1 cellular context compared by ENCODE assay signal in the genomic region with DNA sequence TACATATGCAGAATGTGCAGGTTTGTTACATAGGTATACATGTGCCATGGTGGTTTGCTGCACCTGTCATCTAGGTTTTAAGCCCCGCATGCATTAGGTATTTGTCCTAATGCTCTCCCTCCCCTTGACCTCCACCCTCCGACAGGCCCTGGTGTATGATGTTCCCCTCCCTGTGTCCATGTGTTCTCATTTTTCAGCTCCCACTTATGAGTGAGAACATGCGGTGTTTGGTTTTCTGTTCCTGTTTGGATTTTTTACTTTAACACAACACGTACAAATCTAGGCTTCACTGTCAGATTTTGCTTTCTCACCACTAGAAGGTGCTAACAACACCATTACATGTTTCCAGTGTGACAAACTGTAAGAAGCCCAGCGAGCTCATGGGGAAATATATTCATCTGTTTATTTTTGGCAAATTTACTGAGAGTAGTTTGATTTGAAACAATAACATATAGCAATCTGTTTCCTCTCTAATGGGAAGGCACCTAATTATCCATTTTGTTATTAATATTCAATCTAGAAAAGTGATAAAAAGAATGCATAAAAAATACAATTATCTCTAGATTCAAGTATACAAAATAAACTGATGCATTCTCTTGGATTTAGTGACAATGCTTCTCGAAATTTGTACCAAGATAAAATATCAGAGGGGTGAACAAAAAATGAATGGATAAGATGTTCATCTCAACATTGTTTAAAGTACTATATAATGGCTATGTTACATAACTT.
TF ChIP-seq lines count a peak whose summit lies in the region.

No MANE protein-coding gene starts in this region.

TF ChIP-seq in GM12878, 131 proteins besides CTCF, POLR2A, EP300 and RAD21 (continued from another document and continues in another):
- TF ChIP-seq NR2C2 (IDR thresholded peaks at IDR 0.05; ENCODE audit: borderline replicate concordance, control insufficient read depth, insufficient read length, low read depth) (no peak), YY1 (IDR thresholded peaks at IDR 0.05; ENCODE audit: low read depth, low read length) (peak; percentile 36; the same call in 1 of the 2 replicates), NR2F1 (conservative IDR thresholded peaks at IDR 0.05) (no peak), ZNF217 (IDR thresholded peaks at IDR 0.05) (no peak), KLF5 (IDR thresholded peaks at IDR 0.05; ENCODE audit: partially characterized antibody) (no peak), PAX5 (IDR thresholded peaks at IDR 0.05; ENCODE audit: borderline replicate concordance, low read depth, low read length) (no peak), NR2C1 (IDR thresholded peaks at IDR 0.05) (no peak), SIX5 (IDR thresholded peaks at IDR 0.05; ENCODE audit: low read depth, low read length, severe bottlenecking) (no peak), MTA2 (IDR thresholded peaks at IDR 0.05; ENCODE audit: low read depth) (0 out of 2 replicates have a peak, but pooled peaks have one; percentile 15), ZZZ3 (IDR thresholded peaks at IDR 0.05; ENCODE audit: control insufficient read depth, insufficient read length, low read depth) (no peak), BRCA1 (IDR thresholded peaks at IDR 0.05; ENCODE audit: low read depth, low read length) (no peak), TARDBP (IDR thresholded peaks at IDR 0.05; ENCODE audit: borderline replicate concordance) (no peak), JUND (IDR thresholded peaks at IDR 0.05; ENCODE audit: low read depth, low read length) (no peak), EZH2 (IDR thresholded peaks at IDR 0.05; ENCODE audit: borderline replicate concordance, control insufficient read depth, low read depth, low read length) (no peak), CREB1 (IDR thresholded peaks at IDR 0.05; ENCODE audit: low read depth) (no peak), SP1 (IDR thresholded peaks at IDR 0.05; ENCODE audit: low read depth, low read length) (no peak), JUNB (IDR thresholded peaks at IDR 0.05) (no peak), GABPA (IDR thresholded peaks at IDR 0.05; ENCODE audit: low read depth) (no peak), ASH2L (IDR thresholded peaks at IDR 0.05; ENCODE audit: borderline replicate concordance, low read depth) (no peak), MYC (IDR thresholded peaks at IDR 0.05; ENCODE audit: insufficient read depth, insufficient read length, insufficient replicate concordance, low read length, severe bottlenecking) (no peak), NBN (IDR thresholded peaks at IDR 0.05) (peak; percentile 69), RUNX3 (IDR thresholded peaks at IDR 0.05; ENCODE audit: low read length) (0 out of 2 replicates have a peak, but pooled peaks have one; percentile 36), SRF (IDR thresholded peaks at IDR 0.05; ENCODE audit: low read depth in 2 of 2, low read length in 2 of 2) (no peak), ZNF622 (IDR thresholded peaks at IDR 0.05) (no peak), ZNF207 (IDR thresholded peaks at IDR 0.05; ENCODE audit: borderline replicate concordance) (no peak), CHD2 (IDR thresholded peaks at IDR 0.05; ENCODE audit: borderline replicate concordance, low read depth, low read length) (no peak), BCL11A (IDR thresholded peaks at IDR 0.05; ENCODE audit: low read depth, low read length) (no peak), EGR1 (IDR thresholded peaks at IDR 0.05; ENCODE audit: borderline replicate concordance in 1 of 2, low read depth in 2 of 2, low read length in 2 of 2) (no peak), RELA (IDR thresholded peaks at IDR 0.05; ENCODE audit: borderline replicate concordance, partially characterized antibody) (no peak), HCFC1 (IDR thresholded peaks at IDR 0.05; ENCODE audit: low read length) (no peak), SMC3 (IDR thresholded peaks at IDR 0.05; ENCODE audit: borderline replicate concordance, low read length) (peak; percentile 78), CBX3 (IDR thresholded peaks at IDR 0.05; ENCODE audit: borderline replicate concordance, low read depth) (no peak), CBFB (IDR thresholded peaks at IDR 0.05; ENCODE audit: low read depth) (no peak)
- TF ChIP-seq, protein P1, sequence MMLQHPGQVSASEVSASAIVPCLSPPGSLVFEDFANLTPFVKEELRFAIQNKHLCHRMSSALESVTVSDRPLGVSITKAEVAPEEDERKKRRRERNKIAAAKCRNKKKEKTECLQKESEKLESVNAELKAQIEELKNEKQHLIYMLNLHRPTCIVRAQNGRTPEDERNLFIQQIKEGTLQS (IDR thresholded peaks at IDR 0.05; ENCODE audit: borderline replicate concordance, extremely low read depth, low read depth, low read length) = no peak
- TF ChIP-seq, protein P2, sequence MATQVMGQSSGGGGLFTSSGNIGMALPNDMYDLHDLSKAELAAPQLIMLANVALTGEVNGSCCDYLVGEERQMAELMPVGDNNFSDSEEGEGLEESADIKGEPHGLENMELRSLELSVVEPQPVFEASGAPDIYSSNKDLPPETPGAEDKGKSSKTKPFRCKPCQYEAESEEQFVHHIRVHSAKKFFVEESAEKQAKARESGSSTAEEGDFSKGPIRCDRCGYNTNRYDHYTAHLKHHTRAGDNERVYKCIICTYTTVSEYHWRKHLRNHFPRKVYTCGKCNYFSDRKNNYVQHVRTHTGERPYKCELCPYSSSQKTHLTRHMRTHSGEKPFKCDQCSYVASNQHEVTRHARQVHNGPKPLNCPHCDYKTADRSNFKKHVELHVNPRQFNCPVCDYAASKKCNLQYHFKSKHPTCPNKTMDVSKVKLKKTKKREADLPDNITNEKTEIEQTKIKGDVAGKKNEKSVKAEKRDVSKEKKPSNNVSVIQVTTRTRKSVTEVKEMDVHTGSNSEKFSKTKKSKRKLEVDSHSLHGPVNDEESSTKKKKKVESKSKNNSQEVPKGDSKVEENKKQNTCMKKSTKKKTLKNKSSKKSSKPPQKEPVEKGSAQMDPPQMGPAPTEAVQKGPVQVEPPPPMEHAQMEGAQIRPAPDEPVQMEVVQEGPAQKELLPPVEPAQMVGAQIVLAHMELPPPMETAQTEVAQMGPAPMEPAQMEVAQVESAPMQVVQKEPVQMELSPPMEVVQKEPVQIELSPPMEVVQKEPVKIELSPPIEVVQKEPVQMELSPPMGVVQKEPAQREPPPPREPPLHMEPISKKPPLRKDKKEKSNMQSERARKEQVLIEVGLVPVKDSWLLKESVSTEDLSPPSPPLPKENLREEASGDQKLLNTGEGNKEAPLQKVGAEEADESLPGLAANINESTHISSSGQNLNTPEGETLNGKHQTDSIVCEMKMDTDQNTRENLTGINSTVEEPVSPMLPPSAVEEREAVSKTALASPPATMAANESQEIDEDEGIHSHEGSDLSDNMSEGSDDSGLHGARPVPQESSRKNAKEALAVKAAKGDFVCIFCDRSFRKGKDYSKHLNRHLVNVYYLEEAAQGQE (IDR thresholded peaks at IDR 0.05; ENCODE audit: low read depth, low read length) = no peak
- TF ChIP-seq, protein P3, sequence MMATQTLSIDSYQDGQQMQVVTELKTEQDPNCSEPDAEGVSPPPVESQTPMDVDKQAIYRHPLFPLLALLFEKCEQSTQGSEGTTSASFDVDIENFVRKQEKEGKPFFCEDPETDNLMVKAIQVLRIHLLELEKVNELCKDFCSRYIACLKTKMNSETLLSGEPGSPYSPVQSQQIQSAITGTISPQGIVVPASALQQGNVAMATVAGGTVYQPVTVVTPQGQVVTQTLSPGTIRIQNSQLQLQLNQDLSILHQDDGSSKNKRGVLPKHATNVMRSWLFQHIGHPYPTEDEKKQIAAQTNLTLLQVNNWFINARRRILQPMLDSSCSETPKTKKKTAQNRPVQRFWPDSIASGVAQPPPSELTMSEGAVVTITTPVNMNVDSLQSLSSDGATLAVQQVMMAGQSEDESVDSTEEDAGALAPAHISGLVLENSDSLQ (IDR thresholded peaks at IDR 0.05) = peak; percentile 65
- TF ChIP-seq, protein P4, sequence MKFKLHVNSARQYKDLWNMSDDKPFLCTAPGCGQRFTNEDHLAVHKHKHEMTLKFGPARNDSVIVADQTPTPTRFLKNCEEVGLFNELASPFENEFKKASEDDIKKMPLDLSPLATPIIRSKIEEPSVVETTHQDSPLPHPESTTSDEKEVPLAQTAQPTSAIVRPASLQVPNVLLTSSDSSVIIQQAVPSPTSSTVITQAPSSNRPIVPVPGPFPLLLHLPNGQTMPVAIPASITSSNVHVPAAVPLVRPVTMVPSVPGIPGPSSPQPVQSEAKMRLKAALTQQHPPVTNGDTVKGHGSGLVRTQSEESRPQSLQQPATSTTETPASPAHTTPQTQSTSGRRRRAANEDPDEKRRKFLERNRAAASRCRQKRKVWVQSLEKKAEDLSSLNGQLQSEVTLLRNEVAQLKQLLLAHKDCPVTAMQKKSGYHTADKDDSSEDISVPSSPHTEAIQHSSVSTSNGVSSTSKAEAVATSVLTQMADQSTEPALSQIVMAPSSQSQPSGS (IDR thresholded peaks at IDR 0.05; ENCODE audit: low read length) = no peak; the same call in 1 of the 2 replicates
- TF ChIP-seq, protein P5, sequence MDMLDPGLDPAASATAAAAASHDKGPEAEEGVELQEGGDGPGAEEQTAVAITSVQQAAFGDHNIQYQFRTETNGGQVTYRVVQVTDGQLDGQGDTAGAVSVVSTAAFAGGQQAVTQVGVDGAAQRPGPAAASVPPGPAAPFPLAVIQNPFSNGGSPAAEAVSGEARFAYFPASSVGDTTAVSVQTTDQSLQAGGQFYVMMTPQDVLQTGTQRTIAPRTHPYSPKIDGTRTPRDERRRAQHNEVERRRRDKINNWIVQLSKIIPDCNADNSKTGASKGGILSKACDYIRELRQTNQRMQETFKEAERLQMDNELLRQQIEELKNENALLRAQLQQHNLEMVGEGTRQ (IDR thresholded peaks at IDR 0.05; ENCODE audit: borderline replicate concordance, low read depth, low read length) = no peak
- TF ChIP-seq, protein P6, sequence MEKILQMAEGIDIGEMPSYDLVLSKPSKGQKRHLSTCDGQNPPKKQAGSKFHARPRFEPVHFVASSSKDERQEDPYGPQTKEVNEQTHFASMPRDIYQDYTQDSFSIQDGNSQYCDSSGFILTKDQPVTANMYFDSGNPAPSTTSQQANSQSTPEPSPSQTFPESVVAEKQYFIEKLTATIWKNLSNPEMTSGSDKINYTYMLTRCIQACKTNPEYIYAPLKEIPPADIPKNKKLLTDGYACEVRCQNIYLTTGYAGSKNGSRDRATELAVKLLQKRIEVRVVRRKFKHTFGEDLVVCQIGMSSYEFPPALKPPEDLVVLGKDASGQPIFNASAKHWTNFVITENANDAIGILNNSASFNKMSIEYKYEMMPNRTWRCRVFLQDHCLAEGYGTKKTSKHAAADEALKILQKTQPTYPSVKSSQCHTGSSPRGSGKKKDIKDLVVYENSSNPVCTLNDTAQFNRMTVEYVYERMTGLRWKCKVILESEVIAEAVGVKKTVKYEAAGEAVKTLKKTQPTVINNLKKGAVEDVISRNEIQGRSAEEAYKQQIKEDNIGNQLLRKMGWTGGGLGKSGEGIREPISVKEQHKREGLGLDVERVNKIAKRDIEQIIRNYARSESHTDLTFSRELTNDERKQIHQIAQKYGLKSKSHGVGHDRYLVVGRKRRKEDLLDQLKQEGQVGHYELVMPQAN (conservative IDR thresholded peaks at IDR 0.05) = no peak
- TF ChIP-seq, protein P7, sequence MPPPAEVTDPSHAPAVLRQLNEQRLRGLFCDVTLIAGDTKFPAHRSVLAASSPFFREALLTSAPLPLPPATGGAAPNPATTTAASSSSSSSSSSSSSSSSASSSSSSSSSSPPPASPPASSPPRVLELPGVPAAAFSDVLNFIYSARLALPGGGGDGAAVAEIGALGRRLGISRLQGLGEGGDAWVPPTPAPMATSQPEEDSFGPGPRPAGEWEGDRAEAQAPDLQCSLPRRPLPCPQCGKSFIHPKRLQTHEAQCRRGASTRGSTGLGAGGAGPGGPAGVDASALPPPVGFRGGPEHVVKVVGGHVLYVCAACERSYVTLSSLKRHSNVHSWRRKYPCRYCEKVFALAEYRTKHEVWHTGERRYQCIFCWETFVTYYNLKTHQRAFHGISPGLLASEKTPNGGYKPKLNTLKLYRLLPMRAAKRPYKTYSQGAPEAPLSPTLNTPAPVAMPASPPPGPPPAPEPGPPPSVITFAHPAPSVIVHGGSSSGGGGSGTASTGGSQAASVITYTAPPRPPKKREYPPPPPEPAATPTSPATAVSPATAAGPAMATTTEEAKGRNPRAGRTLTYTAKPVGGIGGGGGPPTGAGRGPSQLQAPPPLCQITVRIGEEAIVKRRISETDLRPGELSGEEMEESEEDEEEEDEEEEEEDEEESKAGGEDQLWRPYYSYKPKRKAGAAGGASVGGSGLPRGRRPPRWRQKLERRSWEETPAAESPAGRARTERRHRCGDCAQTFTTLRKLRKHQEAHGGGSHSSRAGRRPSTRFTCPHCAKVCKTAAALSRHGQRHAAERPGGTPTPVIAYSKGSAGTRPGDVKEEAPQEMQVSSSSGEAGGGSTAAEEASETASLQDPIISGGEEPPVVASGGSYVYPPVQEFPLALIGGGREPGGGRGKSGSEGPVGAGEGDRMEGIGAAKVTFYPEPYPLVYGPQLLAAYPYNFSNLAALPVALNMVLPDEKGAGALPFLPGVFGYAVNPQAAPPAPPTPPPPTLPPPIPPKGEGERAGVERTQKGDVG (CRISPR knock-in tag; IDR thresholded peaks at IDR 0.05) = no peak
- TF ChIP-seq, protein P8, sequence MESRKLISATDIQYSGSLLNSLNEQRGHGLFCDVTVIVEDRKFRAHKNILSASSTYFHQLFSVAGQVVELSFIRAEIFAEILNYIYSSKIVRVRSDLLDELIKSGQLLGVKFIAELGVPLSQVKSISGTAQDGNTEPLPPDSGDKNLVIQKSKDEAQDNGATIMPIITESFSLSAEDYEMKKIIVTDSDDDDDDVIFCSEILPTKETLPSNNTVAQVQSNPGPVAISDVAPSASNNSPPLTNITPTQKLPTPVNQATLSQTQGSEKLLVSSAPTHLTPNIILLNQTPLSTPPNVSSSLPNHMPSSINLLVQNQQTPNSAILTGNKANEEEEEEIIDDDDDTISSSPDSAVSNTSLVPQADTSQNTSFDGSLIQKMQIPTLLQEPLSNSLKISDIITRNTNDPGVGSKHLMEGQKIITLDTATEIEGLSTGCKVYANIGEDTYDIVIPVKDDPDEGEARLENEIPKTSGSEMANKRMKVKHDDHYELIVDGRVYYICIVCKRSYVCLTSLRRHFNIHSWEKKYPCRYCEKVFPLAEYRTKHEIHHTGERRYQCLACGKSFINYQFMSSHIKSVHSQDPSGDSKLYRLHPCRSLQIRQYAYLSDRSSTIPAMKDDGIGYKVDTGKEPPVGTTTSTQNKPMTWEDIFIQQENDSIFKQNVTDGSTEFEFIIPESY (IDR thresholded peaks at IDR 0.05) = no peak
- TF ChIP-seq, protein P9, sequence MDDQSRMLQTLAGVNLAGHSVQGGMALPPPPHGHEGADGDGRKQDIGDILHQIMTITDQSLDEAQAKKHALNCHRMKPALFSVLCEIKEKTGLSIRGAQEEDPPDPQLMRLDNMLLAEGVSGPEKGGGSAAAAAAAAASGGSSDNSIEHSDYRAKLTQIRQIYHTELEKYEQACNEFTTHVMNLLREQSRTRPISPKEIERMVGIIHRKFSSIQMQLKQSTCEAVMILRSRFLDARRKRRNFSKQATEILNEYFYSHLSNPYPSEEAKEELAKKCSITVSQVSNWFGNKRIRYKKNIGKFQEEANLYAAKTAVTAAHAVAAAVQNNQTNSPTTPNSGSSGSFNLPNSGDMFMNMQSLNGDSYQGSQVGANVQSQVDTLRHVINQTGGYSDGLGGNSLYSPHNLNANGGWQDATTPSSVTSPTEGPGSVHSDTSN (IDR thresholded peaks at IDR 0.05; ENCODE audit: insufficient replicate concordance, low read depth, low read length) = no peak
- TF ChIP-seq, protein P10, sequence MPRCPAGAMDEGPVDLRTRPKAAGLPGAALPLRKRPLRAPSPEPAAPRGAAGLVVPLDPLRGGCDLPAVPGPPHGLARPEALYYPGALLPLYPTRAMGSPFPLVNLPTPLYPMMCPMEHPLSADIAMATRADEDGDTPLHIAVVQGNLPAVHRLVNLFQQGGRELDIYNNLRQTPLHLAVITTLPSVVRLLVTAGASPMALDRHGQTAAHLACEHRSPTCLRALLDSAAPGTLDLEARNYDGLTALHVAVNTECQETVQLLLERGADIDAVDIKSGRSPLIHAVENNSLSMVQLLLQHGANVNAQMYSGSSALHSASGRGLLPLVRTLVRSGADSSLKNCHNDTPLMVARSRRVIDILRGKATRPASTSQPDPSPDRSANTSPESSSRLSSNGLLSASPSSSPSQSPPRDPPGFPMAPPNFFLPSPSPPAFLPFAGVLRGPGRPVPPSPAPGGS (IDR thresholded peaks at IDR 0.05; ENCODE audit: borderline replicate concordance, insufficient read depth, low read depth, low read length, poor library complexity, severe bottlenecking) = no peak
